ENCODE assay signal across 22 cellular contexts in genomic region chr2:134490535-134490934, GRCh38.
DNase-seq lines count a peak whose midpoint lies in the region; ATAC-seq and TF ChIP-seq lines count a peak whose summit lies in the region.
"Had no signal": no experiment of that assay in that cellular context is flagged by ENCODE, and none has a peak within 500 bp of the region (broad histone marks: within the 10 kb centered on the region; RNA-seq: fewer than 3 reads in every experiment).

No MANE protein-coding gene starts in this region.

- H3K36me3 ChIP-seq in heart left ventricle (no peaks in the 10 kb centered on the region), GM23338 (ENCODE audit: insufficient read depth) (no peaks in the 10 kb centered on the region), testis (ENCODE audit: low read depth, missing control alignments) (no peaks in the 10 kb centered on the region)
- H3K36me3 ChIP-seq: BE2C; BLaER1 treated with 17β-estradiol and CSF1 and Interleukin-3, amounts not matched to agents 10 nM and 100 nM; HAP-1 had no signal

- no peaks in the 10 kb centered on the region for H3F3A ChIP-seq in GM23338 (replicated peaks; ENCODE audit: low read depth)

- H3K4me3 Mint-ChIP-seq in GM23338 (no peak overlapping the region), endothelial cell (ENCODE audit: unreplicated experiment) (no peak overlapping the region)
- H3K4me3 Mint-ChIP-seq: CD14-positive monocyte; CD4-positive, alpha-beta T cell; CD8-positive, alpha-beta memory T cell; HFFc6 had no signal

- no peak overlapping the region for H3K4me3 ChIP-seq in heart left ventricle
- H3K4me3 ChIP-seq in GM23338: no peak overlapping the region
- no peak overlapping the region for H3K4me3 ChIP-seq in testis
- H3K4me3 ChIP-seq: A549; BLaER1 treated with 17β-estradiol and CSF1 and Interleukin-3, amounts not matched to agents 10 nM and 100 nM; HAP-1 had no signal

- H3K4me1 ChIP-seq in heart left ventricle: peaks cover 0 to 19% (median 0%) of the 10 kb centered on the region in 12 donors
- H3K4me1 ChIP-seq in GM23338 (ENCODE audit: insufficient read depth): no peaks in the 10 kb centered on the region
- no peaks in the 10 kb centered on the region for H3K4me1 ChIP-seq in testis
- H3K4me1 ChIP-seq: A549; BE2C; BLaER1 treated with 17β-estradiol and CSF1 and Interleukin-3, amounts not matched to agents 10 nM and 100 nM; HAP-1 had no signal

- H3K4me2 ChIP-seq in GM23338: no peak overlapping the region
- H3K4me2 ChIP-seq: A549; BLaER1 treated with 17β-estradiol and CSF1 and Interleukin-3, amounts not matched to agents 10 nM and 100 nM had no signal

- H3K27ac ChIP-seq in heart left ventricle: no peak overlapping the region
- no peak overlapping the region for H3K27ac ChIP-seq in GM23338 (ENCODE audit: low read depth)
- H3K27ac ChIP-seq in testis: peak overlapping the region; percentile 27 to 31
- H3K27ac ChIP-seq: A549; BLaER1 treated with 17β-estradiol and CSF1 and Interleukin-3, amounts not matched to agents 10 nM and 100 nM had no signal

- TF ChIP-seq POLR2A in heart left ventricle (IDR thresholded peaks at IDR 0.05) (no peak), testis (IDR thresholded peaks at IDR 0.05) (no peak)

- H3K79me2 ChIP-seq in GM23338 (replicated peaks; ENCODE audit: insufficient read depth): no peaks in the 10 kb centered on the region

- TF ChIP-seq CTCF in heart left ventricle (IDR thresholded peaks at IDR 0.05) (no peak), GM23338 (conservative IDR thresholded peaks at IDR 0.05; ENCODE audit: low read depth in 2 of 2) (no peak), endothelial cell (IDR thresholded peaks at IDR 0.05; ENCODE audit: unreplicated experiment) (no peak), testis (IDR thresholded peaks at IDR 0.05) (no peak)

- H3K27me3 ChIP-seq in heart left ventricle: no peaks in the 10 kb centered on the region
- H3K27me3 ChIP-seq in GM23338 (ENCODE audit: insufficient read depth): no peaks in the 10 kb centered on the region
- H3K27me3 ChIP-seq in testis: no peaks in the 10 kb centered on the region
- H3K27me3 ChIP-seq: BE2C; BLaER1 treated with 17β-estradiol and CSF1 and Interleukin-3, amounts not matched to agents 10 nM and 100 nM had no signal

- peaks cover 8% of the 10 kb centered on the region for H3K4me1 Mint-ChIP-seq in GM23338
- no peaks in the 10 kb centered on the region for H3K4me1 Mint-ChIP-seq in endothelial cell (ENCODE audit: unreplicated experiment)
- H3K4me1 Mint-ChIP-seq: CD14-positive monocyte had no signal

- ATAC-seq in heart left ventricle (no peak), GM23338 (no peak)

- peak; percentile 38 for DNase-seq in cardiac septum (ENCODE audit: low spot score)
- DNase-seq in heart left ventricle: no peak
- no peak for DNase-seq in GM23338 (ENCODE audit: low spot score)
- DNase-seq in endothelial cell (ENCODE audit: low spot score): no peak
- no peak for DNase-seq in testis
- no peak for DNase-seq in UCSD-AML1 (lab: John Stamatoyannopoulos, UW; ENCODE audit: unreplicated experiment)
- no peak for DNase-seq in activated CD4-positive, alpha-beta T cell treated with anti-CD3 and anti-CD28 coated beads, Interleukin-2, amount 50 U/mL, for 1 hour
- DNase-seq: 8988T; ACHN; AML-193; BE2C; CD4-positive, alpha-beta T cell; CD8-positive, alpha-beta memory T cell; DMS 273 treated with DMSO at 0.1 percent for 48 hours; DMS79 treated with DMSO at 0.1 percent for 48 hours; GF-D8; GOT3; HFFc6 had no signal

- no peaks in the 10 kb centered on the region for H3K9me3 Mint-ChIP-seq in GM23338
- H3K9me3 Mint-ChIP-seq in endothelial cell (ENCODE audit: unreplicated experiment): no peaks in the 10 kb centered on the region
- H3K9me3 Mint-ChIP-seq: CD4-positive, alpha-beta T cell; CD8-positive, alpha-beta memory T cell; HFFc6 had no signal

- peaks cover 9% of the 10 kb centered on the region for H3K27me3 Mint-ChIP-seq in GM23338 (ENCODE audit: insufficient read depth, low read depth, poor library complexity)
- H3K27me3 Mint-ChIP-seq in endothelial cell (ENCODE audit: unreplicated experiment): peaks cover 7% of the 10 kb centered on the region

- no peaks in the 10 kb centered on the region for H3K9me3 ChIP-seq in heart left ventricle
- no peaks in the 10 kb centered on the region for H3K9me3 ChIP-seq in testis
- H3K9me3 ChIP-seq: A549; BE2C; BLaER1 treated with 17β-estradiol and CSF1 and Interleukin-3, amounts not matched to agents 10 nM and 100 nM; HAP-1 had no signal

- H2AFZ ChIP-seq in GM23338: peak overlapping the region; percentile 74; the same call in 1 of the 2 replicates

- H3K9me2 ChIP-seq in GM23338 (ENCODE audit: insufficient read depth): no peaks in the 10 kb centered on the region

- no peaks in the 10 kb centered on the region for H4K20me1 ChIP-seq in GM23338 (replicated peaks; ENCODE audit: insufficient read depth)
- H4K20me1 ChIP-seq: BLaER1 treated with 17β-estradiol and CSF1 and Interleukin-3, amounts not matched to agents 10 nM and 100 nM had no signal

- intact Hi-C loops in cardiac septum (cut with DNase I) (no loop called here), heart left ventricle (cut with DNase I) (no loop called here), testis (cut with DNase I; ENCODE audit: low total_unique reads) (no loop called here)

- 84 to 92% (median 91%) methylated on average over 4 of the region's 4 CpGs for WGBS in heart left ventricle, 4 donors
- WGBS in testis, 2 donors: 85 to 90% methylated on average over 4 of the region's 4 CpGs

- H3K27ac Mint-ChIP-seq in GM23338 (no peak overlapping the region), endothelial cell (ENCODE audit: unreplicated experiment) (peak overlapping the region; percentile 32)
- H3K27ac Mint-ChIP-seq: CD14-positive monocyte; CD4-positive, alpha-beta T cell; HFFc6 had no signal

- H3K36me3 Mint-ChIP-seq in GM23338 (ENCODE audit: low read depth) (no peaks in the 10 kb centered on the region), endothelial cell (ENCODE audit: low read depth, unreplicated experiment) (peaks cover 22% of the 10 kb centered on the region)
- H3K36me3 Mint-ChIP-seq: CD14-positive monocyte had no signal

TF ChIP-seq in GM23338, 12 proteins besides CTCF, POLR2A, EP300 and RAD21 (continues in another document):
- no peak for TF ChIP-seq EZH2 (IDR thresholded peaks at IDR 0.05; ENCODE audit: low read depth, unreplicated experiment)
- TF ChIP-seq, protein P1, sequence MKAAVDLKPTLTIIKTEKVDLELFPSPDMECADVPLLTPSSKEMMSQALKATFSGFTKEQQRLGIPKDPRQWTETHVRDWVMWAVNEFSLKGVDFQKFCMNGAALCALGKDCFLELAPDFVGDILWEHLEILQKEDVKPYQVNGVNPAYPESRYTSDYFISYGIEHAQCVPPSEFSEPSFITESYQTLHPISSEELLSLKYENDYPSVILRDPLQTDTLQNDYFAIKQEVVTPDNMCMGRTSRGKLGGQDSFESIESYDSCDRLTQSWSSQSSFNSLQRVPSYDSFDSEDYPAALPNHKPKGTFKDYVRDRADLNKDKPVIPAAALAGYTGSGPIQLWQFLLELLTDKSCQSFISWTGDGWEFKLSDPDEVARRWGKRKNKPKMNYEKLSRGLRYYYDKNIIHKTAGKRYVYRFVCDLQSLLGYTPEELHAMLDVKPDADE (IDR thresholded peaks at IDR 0.05): no peak
- no peak for TF ChIP-seq ZNF331 (CRISPR knock-in tag; IDR thresholded peaks at IDR 0.05; ENCODE audit: low read depth)
- TF ChIP-seq ZNF114 (CRISPR knock-in tag; IDR thresholded peaks at IDR 0.05): no peak
- no peak for TF ChIP-seq CREB1 (CRISPR knock-in tag; IDR thresholded peaks at IDR 0.05; ENCODE audit: low read depth)
- TF ChIP-seq POLR2AphosphoS5 (IDR thresholded peaks at IDR 0.05; ENCODE audit: low read depth): no peak
- no peak for TF ChIP-seq NANOG (IDR thresholded peaks at IDR 0.05; ENCODE audit: borderline replicate concordance)
- TF ChIP-seq EZH2phosphoT487 (IDR thresholded peaks at IDR 0.05; ENCODE audit: unreplicated experiment): no peak
- no peak for TF ChIP-seq STAT1 (IDR thresholded peaks at IDR 0.05; ENCODE audit: unreplicated experiment)
- TF ChIP-seq REST (IDR thresholded peaks at IDR 0.05; ENCODE audit: unreplicated experiment): no peak

Comparison
In these comparisons a context has a peak if more than half of its experiments do, and no peak if none do; other contexts are left out.
1. H3K27ac ChIP-seq: peak in testis (2 of 2); none in heart left ventricle (0 of 12) and GM23338 (single experiment).